ENCODE assay signal across 8 cellular contexts in genomic region chr7:44748948-44749731, GRCh38. TPM values are rescaled to one million over a fixed set of nuclear protein-coding genes. Genes with fewer than 3 reads are reported as not detected.
DNase-seq lines count a peak whose midpoint lies in the region; ATAC-seq and TF ChIP-seq lines count a peak whose summit lies in the region.

No MANE protein-coding gene starts in this region.

- peaks cover 15% of the 10 kb centered on the region for H3K36me3 ChIP-seq in MG63
- no peaks in the 10 kb centered on the region for H3K36me3 ChIP-seq in body of pancreas (replicated peaks in 1 of 2; ENCODE audit: insufficient read depth in 1 of 2, low read depth in 2 of 2)
- peaks cover 15% of the 10 kb centered on the region for H3K36me3 ChIP-seq in mesodermal cell (ENCODE audit: control insufficient read depth, insufficient read depth, low read length)
- H3K36me3 ChIP-seq in urinary bladder (ENCODE audit: insufficient read depth) = no peaks in the 10 kb centered on the region

- ATAC-seq in GM21723 (IDR thresholded peaks at IDR 0.05; ENCODE audit: unreplicated experiment) (peak; percentile 19), body of pancreas (peak; percentile 36)

- H3K4me3 ChIP-seq in MG63 (peak overlapping the region; percentile 61), body of pancreas (peak overlapping the region; percentile 82 to 83), mesodermal cell (ENCODE audit: extremely low read depth, insufficient read depth, low read length, poor library complexity, severe bottlenecking) (peak overlapping the region; percentile 64), urinary bladder (ENCODE audit: low read depth, low read length) (peak overlapping the region; percentile 99)

- TF ChIP-seq POLR2A in body of pancreas (IDR thresholded peaks at IDR 0.05) = no peak

- TF ChIP-seq CTCF in body of pancreas (IDR thresholded peaks at IDR 0.05) = no peak

- H3K27ac ChIP-seq in body of pancreas (peak overlapping the region; percentile 40 to 98 (median 96)), mesodermal cell (ENCODE audit: low read depth, low read length, severe bottlenecking) (no peak overlapping the region), urinary bladder (ENCODE audit: low read depth) (peak overlapping the region; percentile 46)

- peaks cover 36% of the 10 kb centered on the region for H3K4me1 ChIP-seq in body of pancreas
- peaks cover 18% of the 10 kb centered on the region for H3K4me1 ChIP-seq in mesodermal cell (ENCODE audit: control insufficient read depth, insufficient read depth, low read length, poor library complexity, severe bottlenecking)
- H3K4me1 ChIP-seq in urinary bladder (ENCODE audit: insufficient read depth) = peaks cover 3% of the 10 kb centered on the region

- 0 to 1% methylated on average over 4 to 43 of the region's 60 CpGs for WGBS in body of pancreas, 2 donors
- 1 to 3% methylated on average over 44 to 55 of the region's 60 CpGs for WGBS in mesodermal cell (ENCODE audit: insufficient coverage in 2 of 2), 2 experiments
- WGBS in urinary bladder = 1% methylated on average over 58 of the region's 60 CpGs

- intact Hi-C loops in body of pancreas (cut with DNase I) = loop anchor here (10.0 kb wide), 1 partner anchor 144 kb away; the partner anchor contains the start of gene OGDH

- DNase-seq in NCI-H2171 treated with DMSO at 0.1 percent for 48 hours (lab: John Stamatoyannopoulos, UW) (peak; percentile 49), NCI-H2171 (lab: John Stamatoyannopoulos, UW) (no peak), MG63 (no peak), body of pancreas (no peak), KG1 (lab: John Stamatoyannopoulos, UW) (no peak)

- H3K9me3 ChIP-seq in MG63 (no peaks in the 10 kb centered on the region), body of pancreas (no peaks in the 10 kb centered on the region), mesodermal cell (ENCODE audit: control insufficient read depth, low read length) (no peaks in the 10 kb centered on the region)

- H3K27me3 ChIP-seq in MG63 (no peaks in the 10 kb centered on the region), body of pancreas (no peaks in the 10 kb centered on the region)

RNA-seq across cellular contexts. Expression of gene ZMIZ2, which starts 0.5 kb away (rescaled TPM):
- 2.0 and 6.6 TPM in 2 replicates for total RNA-seq in MG63 (2014; rRNA removed; shearing (Covaris generic); ENCODE audit: low replicate concordance)
- total RNA-seq in body of pancreas = 10 to 100 TPM; 30.9 to 50.4 TPM
- 41.6 TPM for polyA plus RNA-seq in mesodermal cell (2013, experiment 1 of 2)
- 33.6 TPM for polyA plus RNA-seq in mesodermal cell (2013, experiment 2 of 2)
- total RNA-seq in urinary bladder = 13.3 TPM
- polyA plus RNA-seq in urinary bladder = 36.7 TPM

RNA-seq across cellular contexts. Expression of gene PPIA, which starts 47.3 kb away (rescaled TPM):
- 6,024 and 6,806 TPM in 2 replicates for total RNA-seq in MG63 (2014; rRNA removed; shearing (Covaris generic); ENCODE audit: low replicate concordance)
- total RNA-seq in body of pancreas (100 to 1,000 TPM; 352 to 366 TPM), urinary bladder (1,408 TPM)
- 2,690 TPM for polyA plus RNA-seq in mesodermal cell (2013, experiment 1 of 2)
- 2,516 TPM for polyA plus RNA-seq in mesodermal cell (2013, experiment 2 of 2)
- polyA plus RNA-seq in urinary bladder = 1,866 TPM
